9 cellular contexts compared by ENCODE assay signal in genomic region chr6:26360451-26361416, GRCh38. TPM values are rescaled to one million over a fixed set of nuclear protein-coding genes. Genes with fewer than 3 reads are reported as not detected.
DNase-seq lines count a peak whose midpoint lies in the region; ATAC-seq and TF ChIP-seq lines count a peak whose summit lies in the region.
"Had no signal": no experiment of that assay in that cellular context is flagged by ENCODE, and none has a peak within 500 bp of the region (broad histone marks: within the 10 kb centered on the region; RNA-seq: fewer than 3 reads in every experiment).

No MANE protein-coding gene starts in this region.

- peak overlapping the region; percentile 72 for H3K4me3 Mint-ChIP-seq in CD8-positive, alpha-beta T cell
- peak overlapping the region; percentile 21 for H3K4me3 Mint-ChIP-seq in activated CD8-positive, alpha-beta T cell treated with anti-CD3 and anti-CD28 coated beads, Interleukin-2, amount 10 ng/mL, durations not matched to agents 7 days and 5 days

- no peaks in the 10 kb centered on the region for H3K9me3 ChIP-seq in CD8-positive, alpha-beta T cell (ENCODE audit: low read length)

- POLR2A ChIA-PET in CD8-positive, alpha-beta T cell (lab: Charles Lee) = interaction anchor here (0.6 to 1.2 kb wide), 2 partner anchors 32 to 1193 kb away, joined by 3 to 4 read pairs; no protein-coding TSS in a partner anchor
- POLR2A ChIA-PET in activated CD8-positive, alpha-beta T cell treated with anti-CD3 and anti-CD28 coated beads, Interleukin-2, amount 10 ng/mL, durations not matched to agents 7 days and 5 days (lab: Charles Lee) = no interaction called here

- peak overlapping the region; percentile 93 for H3K27ac Mint-ChIP-seq in CD8-positive, alpha-beta T cell
- H3K27ac Mint-ChIP-seq in activated CD8-positive, alpha-beta T cell treated with anti-CD3 and anti-CD28 coated beads, Interleukin-2, amount 10 ng/mL, durations not matched to agents 7 days and 5 days = peak overlapping the region; percentile 80

- no peaks in the 10 kb centered on the region for H3K9me3 Mint-ChIP-seq in CD8-positive, alpha-beta T cell
- no peaks in the 10 kb centered on the region for H3K9me3 Mint-ChIP-seq in activated CD8-positive, alpha-beta T cell treated with anti-CD3 and anti-CD28 coated beads, Interleukin-2, amount 10 ng/mL, durations not matched to agents 7 days and 5 days (ENCODE audit: insufficient read depth)

- peaks cover 31% of the 10 kb centered on the region for H3K4me1 Mint-ChIP-seq in CD8-positive, alpha-beta T cell (ENCODE audit: low read depth)
- peaks cover 47% of the 10 kb centered on the region for H3K4me1 Mint-ChIP-seq in activated CD8-positive, alpha-beta T cell treated with anti-CD3 and anti-CD28 coated beads, Interleukin-2, amount 10 ng/mL, durations not matched to agents 7 days and 5 days (ENCODE audit: low read depth)

- H3K4me1 ChIP-seq in CD8-positive, alpha-beta T cell (ENCODE audit: insufficient read depth, low read length) = peaks cover 36% of the 10 kb centered on the region

- peak; percentile 22 for ATAC-seq in CD8-positive, alpha-beta T cell
- ATAC-seq in GM19043 (IDR thresholded peaks at IDR 0.05; ENCODE audit: low read depth, unreplicated experiment) (peak; percentile 53), HG02981 (IDR thresholded peaks at IDR 0.05; ENCODE audit: unreplicated experiment) (peak; percentile 43), Right ventricle myocardium inferior (no peak), HG03469 (IDR thresholded peaks at IDR 0.05; ENCODE audit: unreplicated experiment) (no peak)
- ATAC-seq in activated CD8-positive, alpha-beta T cell treated with anti-CD3 and anti-CD28 coated beads, Interleukin-2, amount 10 ng/mL, durations not matched to agents 7 days and 5 days = no peak

- peak in 2 of 7 experiments; percentile 26 to 60 for DNase-seq in CD8-positive, alpha-beta T cell
- DNase-seq in activated CD8-positive, alpha-beta T cell treated with anti-CD3 and anti-CD28 coated beads, Interleukin-2, amount 10 ng/mL, durations not matched to agents 7 days and 5 days = peak; percentile 33
- DNase-seq in Ammon's horn (ENCODE audit: low spot score) = no peak
- DNase-seq in kidney tubule cell (ENCODE audit: low spot score) = no peak
- DNase-seq in Right ventricle myocardium inferior (ENCODE audit: missing footprints) = no peak
- DNase-seq: NCI-H69 had no signal

- no peaks in the 10 kb centered on the region for H3K27me3 Mint-ChIP-seq in CD8-positive, alpha-beta T cell (ENCODE audit: low read depth)
- H3K27me3 Mint-ChIP-seq in activated CD8-positive, alpha-beta T cell treated with anti-CD3 and anti-CD28 coated beads, Interleukin-2, amount 10 ng/mL, durations not matched to agents 7 days and 5 days (ENCODE audit: low read depth) = no peaks in the 10 kb centered on the region

- TF ChIP-seq CTCF in CD8-positive, alpha-beta T cell (IDR thresholded peaks at IDR 0.05) = no peak

- H3K4me3 ChIP-seq in CD8-positive, alpha-beta T cell (ENCODE audit: low read depth, low read length) = no peak overlapping the region

- CTCF ChIA-PET in CD8-positive, alpha-beta T cell (lab: Charles Lee) = interaction anchor here (1.0 to 2.8 kb wide), 3 partner anchors 19 to 234 kb away, joined by 3 to 6 read pairs (median 5); no protein-coding TSS in a partner anchor
- CTCF ChIA-PET in activated CD8-positive, alpha-beta T cell treated with anti-CD3 and anti-CD28 coated beads, Interleukin-2, amount 10 ng/mL, durations not matched to agents 7 days and 5 days (lab: Charles Lee) = no interaction called here

- no peaks in the 10 kb centered on the region for H3K36me3 Mint-ChIP-seq in CD8-positive, alpha-beta T cell
- H3K36me3 Mint-ChIP-seq in activated CD8-positive, alpha-beta T cell treated with anti-CD3 and anti-CD28 coated beads, Interleukin-2, amount 10 ng/mL, durations not matched to agents 7 days and 5 days (ENCODE audit: low read depth) = peaks cover 2% of the 10 kb centered on the region

- peak overlapping the region; percentile 28 for H3K27ac ChIP-seq in CD8-positive, alpha-beta T cell (ENCODE audit: low read depth, low read length)

- no peaks in the 10 kb centered on the region for H3K36me3 ChIP-seq in CD8-positive, alpha-beta T cell (ENCODE audit: insufficient read depth, low read length)

- intact Hi-C loops in CD8-positive, alpha-beta T cell (cut with DNase I, micrococcal nuclease) = no loop called here
- intact Hi-C loops in Right ventricle myocardium inferior (cut with DNase I) = no loop called here

- H3K27me3 ChIP-seq in CD8-positive, alpha-beta T cell (ENCODE audit: insufficient read depth, low read length) = no peaks in the 10 kb centered on the region

RNA-seq across cellular contexts. Expression of gene BTN3A2, which starts 4.3 kb away (rescaled TPM):
- total RNA-seq in CD8-positive, alpha-beta T cell = 10 to 100 TPM; 38.4 to 43.6 TPM
- 10 to 100 TPM; 69.0 to 78.3 TPM for total RNA-seq in activated CD8-positive, alpha-beta T cell treated with anti-CD3 and anti-CD28 coated beads, Interleukin-2, amount 10 ng/mL, durations not matched to agents 7 days and 5 days
- total RNA-seq in Right ventricle myocardium inferior = 17.0 TPM

RNA-seq across cellular contexts. Expression of gene BTN2A2, which starts 22.2 kb away (rescaled TPM):
- total RNA-seq in CD8-positive, alpha-beta T cell = 10 to 100 TPM; 14.1 to 15.5 TPM
- 10 to 100 TPM; 10.3 to 11.4 TPM for total RNA-seq in activated CD8-positive, alpha-beta T cell treated with anti-CD3 and anti-CD28 coated beads, Interleukin-2, amount 10 ng/mL, durations not matched to agents 7 days and 5 days
- total RNA-seq in Right ventricle myocardium inferior = 6.0 TPM

RNA-seq across cellular contexts. Expression of gene BTN3A1, which starts 41.3 kb away (rescaled TPM):
- 100 to 1,000 TPM in 1 of 2 experiments, 10 to 100 TPM in 1; 97.0 to 104 TPM for total RNA-seq in CD8-positive, alpha-beta T cell
- total RNA-seq in activated CD8-positive, alpha-beta T cell treated with anti-CD3 and anti-CD28 coated beads, Interleukin-2, amount 10 ng/mL, durations not matched to agents 7 days and 5 days = 10 to 100 TPM; 45.6 to 47.9 TPM
- total RNA-seq in Right ventricle myocardium inferior = 11.2 TPM

Comparison
In these comparisons a context has a peak if more than half of its experiments do, and no peak if none do; other contexts are left out.
1. ATAC-seq: peak in CD8-positive, alpha-beta T cell (single experiment), GM19043 (single experiment) and HG02981 (single experiment); none in activated CD8-positive, alpha-beta T cell treated with anti-CD3 and anti-CD28 coated beads, Interleukin-2, amount 10 ng/mL, durations not matched to agents 7 days and 5 days (single experiment), Right ventricle myocardium inferior (single experiment) and HG03469 (single experiment).